Comparison of ENCODE assay signal across 24 cellular contexts in the genomic region with DNA sequence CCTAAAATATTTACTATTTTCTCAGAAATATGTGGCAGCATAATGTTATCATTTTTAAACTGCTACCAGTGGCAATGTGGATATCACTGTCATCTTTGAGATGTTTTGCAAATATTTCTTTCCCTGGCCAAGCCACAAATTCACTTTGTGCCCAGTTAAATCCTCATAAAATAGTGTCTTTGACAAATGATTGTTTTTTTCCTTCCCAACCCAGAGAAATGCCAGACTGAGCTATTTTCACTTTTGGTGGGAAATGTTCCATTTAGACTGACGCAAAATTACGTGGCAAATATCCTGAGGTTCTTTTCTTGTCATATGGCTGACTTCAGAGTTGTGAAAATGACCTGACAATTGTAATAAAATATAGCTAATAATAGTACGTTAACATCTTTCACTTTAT.
"Had no signal": no experiment of that assay in that cellular context is flagged by ENCODE, and none has a peak within 500 bp of the region (broad histone marks: within the 10 kb centered on the region; RNA-seq: fewer than 3 reads in every experiment).

No MANE protein-coding gene starts in this region.

- H3K9me3 ChIP-seq: gastrocnemius medialis, neutrophil, right lobe of liver, stomach, thyroid gland, vagina had no signal

- ATAC-seq: effector memory CD8-positive, alpha-beta T cell; gastrocnemius medialis; left lobe of liver; natural killer cell treated with Interleukin-12 subunit alpha and Interleukin-12 subunit beta and Interleukin-15 and Interleukin-18, amount 100 ng/mL, for 72 hours; right lobe of liver had no signal

- H3K4me1 ChIP-seq: gastrocnemius medialis, parathyroid adenoma, right lobe of liver, stomach, thyroid gland, vagina had no signal

- H3K4me2 ChIP-seq: hepatocyte, smooth muscle cell had no signal

- H3K27me3 ChIP-seq: gastrocnemius medialis, hepatocyte, neutrophil, right lobe of liver, stomach, thyroid gland, vagina had no signal

- H3K4me3 ChIP-seq: coronary artery, gastrocnemius medialis, hepatocyte, lung, right lobe of liver, smooth muscle cell, stomach, thyroid gland, vagina had no signal

- H3K9ac ChIP-seq: parathyroid adenoma had no signal

- DNase-seq: effector memory CD8-positive, alpha-beta T cell; foreskin fibroblast; gastrocnemius medialis; head of caudate nucleus; kidney; naive B cell; right lobe of liver; stimulated activated CD4-positive, alpha-beta T cell treated with anti-CD3 and anti-CD28 coated beads, Interleukin-12 subunit alpha, Interleukin-12 subunit beta, amount 100 ng/mL, for 4 hours; stimulated activated CD4-positive, alpha-beta T cell treated with anti-CD3 and anti-CD28 coated beads, Interleukin-1b, Interleukin-23, amount 100 ng/mL, for 48 hours; stimulated activated CD4-positive, alpha-beta T cell treated with anti-CD3 and anti-CD28 coated beads, Interleukin-4, amount 100 ng/mL, for 1 hour; stimulated activated CD8-positive, alpha-beta memory T cell treated with anti-CD3 and anti-CD28 coated beads, Interleukin-4, amount 100 ng/mL, for 48 hours; stimulated activated naive CD4-positive, alpha-beta T cell; stomach; thyroid gland; trophoblast cell had no signal

- H3K36me3 ChIP-seq: gastrocnemius medialis, neutrophil, right lobe of liver, stomach, thyroid gland, vagina had no signal

- H3K27ac ChIP-seq: coronary artery, gastrocnemius medialis, hepatocyte, neutrophil, parathyroid adenoma, right lobe of liver, stomach, thyroid gland, vagina had no signal

- H2AFZ ChIP-seq: hepatocyte, parathyroid adenoma had no signal

- H3K79me2 ChIP-seq: hepatocyte, parathyroid adenoma had no signal
